1 cellular context compared by ENCODE assay signal in the genomic region with DNA sequence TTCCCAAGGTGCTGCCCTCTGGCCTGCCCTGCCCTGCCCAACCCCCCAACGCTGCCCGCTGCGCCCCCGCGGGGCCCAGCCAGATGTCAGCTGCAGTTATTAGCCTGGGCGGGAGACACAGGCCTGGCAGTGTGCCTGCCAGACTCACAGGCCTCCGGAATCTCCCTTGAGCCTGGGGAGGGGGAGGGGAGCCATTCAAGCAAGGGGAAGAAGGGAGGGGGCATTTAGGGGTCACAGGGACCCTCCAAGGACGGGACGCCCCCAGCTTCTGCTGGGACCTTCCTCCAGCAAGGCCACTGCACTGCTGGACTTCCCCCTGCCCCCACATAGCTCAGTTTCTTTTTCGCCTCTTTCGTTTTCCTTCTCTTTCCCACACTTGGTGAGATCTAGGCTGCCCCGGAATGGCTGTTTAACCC.
TF ChIP-seq lines count a peak whose summit lies in the region.

No MANE protein-coding gene starts in this region.

TF ChIP-seq in IMR-90, 13 proteins besides CTCF, POLR2A, EP300 and RAD21:
- TF ChIP-seq FOS (IDR thresholded peaks at IDR 0.05; ENCODE audit: low read depth, low read length), result 0 out of 2 replicates have a peak, but pooled peaks have one; percentile 26
- TF ChIP-seq MAZ (IDR thresholded peaks at IDR 0.05; ENCODE audit: borderline replicate concordance, low read depth, low read length), result peak; percentile 72; the same call in 1 of the 2 replicates
- no peak for TF ChIP-seq MXI1 (IDR thresholded peaks at IDR 0.05; ENCODE audit: borderline replicate concordance, low read depth, low read length)
